8 cellular contexts compared by ENCODE assay signal in genomic region chr9:111481885-111482636, GRCh38. TPM values are rescaled to one million over a fixed set of nuclear protein-coding genes. Genes with fewer than 3 reads are reported as not detected.
DNase-seq lines count a peak whose midpoint lies in the region; ATAC-seq, FAIRE-seq and TF ChIP-seq lines count a peak whose summit lies in the region.

No MANE protein-coding gene starts in this region.

- H3K36me3 ChIP-seq in CD4-positive, alpha-beta memory T cell (ENCODE audit: insufficient read depth, low read length): no peaks in the 10 kb centered on the region
- no peaks in the 10 kb centered on the region for H3K36me3 ChIP-seq in HUES48 (ENCODE audit: control insufficient read depth, insufficient read depth, low read length)

- POLR2A ChIA-PET in CD4-positive, alpha-beta memory T cell (lab: Charles Lee; ENCODE audit: partially characterized antibody): interaction anchor here (0.8 to 3.7 kb wide), 6 partner anchors 17 to 1269 kb away, joined by 3 to 22 read pairs (median 8); partner anchors contain the start of genes DNAJC25, HSDL2, SNX30 and ZNF483
- POLR2A ChIA-PET in T-cell (lab: Charles Lee): interaction anchor here in 1 of 2 donors (1.2 kb wide), 1 partner anchor 897 kb away, joined by 10 read pairs; no protein-coding TSS in a partner anchor

- intact Hi-C loops in CD4-positive, alpha-beta memory T cell (cut with micrococcal nuclease): loop anchor here (2.0 to 10.0 kb wide), 6 partner anchors 113 to 1793 kb away; partner anchors contain the start of genes CDC26, GNG10, KIAA1958 and PRPF4

- H3K27me3 Mint-ChIP-seq in CD4-positive, alpha-beta memory T cell: no peaks in the 10 kb centered on the region
- no peaks in the 10 kb centered on the region for H3K27me3 Mint-ChIP-seq in T-cell

- no peaks in the 10 kb centered on the region for H3K27me3 ChIP-seq in CD4-positive, alpha-beta memory T cell (ENCODE audit: insufficient read depth, low read length)
- H3K27me3 ChIP-seq in HUES48 (ENCODE audit: control insufficient read depth, insufficient read depth, low read length): no peaks in the 10 kb centered on the region

- H3K36me3 Mint-ChIP-seq in CD4-positive, alpha-beta memory T cell: peaks cover 0 to 14% of the 10 kb centered on the region in 2 donors
- H3K36me3 Mint-ChIP-seq in T-cell: peaks cover 3% of the 10 kb centered on the region

- no peaks in the 10 kb centered on the region for H3K9me3 Mint-ChIP-seq in CD4-positive, alpha-beta memory T cell
- no peaks in the 10 kb centered on the region for H3K9me3 Mint-ChIP-seq in T-cell

- FAIRE-seq in RCC 7860 (lab: Jason Lieb, UNC): no peak

- ATAC-seq in T-cell (replicated peaks in 1 of 4): no peak

- no peaks in the 10 kb centered on the region for H3K9me3 ChIP-seq in CD4-positive, alpha-beta memory T cell (ENCODE audit: control insufficient read depth in 1 of 2, low read length in 2 of 2)
- H3K9me3 ChIP-seq in HUES48 (ENCODE audit: control insufficient read depth, insufficient read depth, low read length): no peaks in the 10 kb centered on the region

- peak overlapping the region in 1 of 2 donors; percentile 89 for H3K4me3 ChIP-seq in CD4-positive, alpha-beta memory T cell (ENCODE audit: low read length in 2 of 2)
- H3K4me3 ChIP-seq in HUES48 (ENCODE audit: low read depth, low read length): peak overlapping the region; percentile 95
- H3K4me3 ChIP-seq in fibroblast of mammary gland (ENCODE audit: control insufficient read depth, low read depth, low read length): peak overlapping the region; percentile 87
- peak overlapping the region; percentile 91 for H3K4me3 ChIP-seq in retinal pigment epithelial cell (ENCODE audit: low read length)

- H3K27ac Mint-ChIP-seq in CD4-positive, alpha-beta memory T cell: peak overlapping the region; percentile 79 to 93 (median 92)
- H3K27ac Mint-ChIP-seq in T-cell: peak overlapping the region; percentile 77 to 83

- H3K27ac ChIP-seq in CD4-positive, alpha-beta memory T cell (ENCODE audit: low read depth, low read length): peak overlapping the region; percentile 83
- H3K27ac ChIP-seq in HUES48 (ENCODE audit: low read depth, low read length): peak overlapping the region; percentile 95

- H3K4me3 Mint-ChIP-seq in CD4-positive, alpha-beta memory T cell: peak overlapping the region; percentile 82 to 95 (median 90)
- H3K4me3 Mint-ChIP-seq in T-cell: peak overlapping the region; percentile 81 to 85 (median 83)

- no peak for TF ChIP-seq CTCF in fibroblast of mammary gland (conservative IDR thresholded peaks at IDR 0.05; ENCODE audit: control insufficient read depth, insufficient read depth, low read depth, low read length)
- no peak for TF ChIP-seq CTCF in retinal pigment epithelial cell (conservative IDR thresholded peaks at IDR 0.05; ENCODE audit: low read depth, low read length)

- H3K4me1 ChIP-seq in CD4-positive, alpha-beta memory T cell (ENCODE audit: insufficient read depth, low read length): peaks cover 11% of the 10 kb centered on the region
- H3K4me1 ChIP-seq in HUES48 (ENCODE audit: control insufficient read depth, insufficient read depth, low read length): peaks cover 12% of the 10 kb centered on the region

- CTCF ChIA-PET in CD4-positive, alpha-beta memory T cell (lab: Charles Lee; ENCODE audit: partially characterized antibody): no interaction called here
- CTCF ChIA-PET in T-cell (lab: Charles Lee): no interaction called here

- H3K4me1 Mint-ChIP-seq in CD4-positive, alpha-beta memory T cell: peaks cover 32 to 49% (median 39%) of the 10 kb centered on the region in 4 donors
- peaks cover 33 to 45% (median 38%) of the 10 kb centered on the region in 3 donors for H3K4me1 Mint-ChIP-seq in T-cell

- peak overlapping the region; percentile 82 for H3K9ac ChIP-seq in HUES48 (ENCODE audit: low read depth, low read length)

- DNase-seq in CD4-positive, alpha-beta memory T cell: no peak
- DNase-seq in T-cell (no peak), fibroblast of mammary gland (ENCODE audit: low read depth) (peak; percentile 78), retinal pigment epithelial cell (ENCODE audit: low read depth) (no peak), hepatic stellate cell (ENCODE audit: low spot score) (no peak), RCC 7860 (ENCODE audit: low spot score) (no peak), midbrain (lab: John Stamatoyannopoulos, UW) (no peak)

RNA-seq across cellular contexts. Expression of gene ECPAS, which starts 2.1 kb away (rescaled TPM):
- total RNA-seq in CD4-positive, alpha-beta memory T cell: 10 to 100 TPM; 77.6 to 80.3 TPM
- polyA plus RNA-seq in CD4-positive, alpha-beta memory T cell: 10 to 100 TPM in 1 of 2 donors, 1 to 10 TPM in 1; 9.6 to 19.7 TPM
- total RNA-seq in T-cell: 10 to 100 TPM; 50.5 to 67.1 (median 63.1) TPM

RNA-seq across cellular contexts. Expression of gene ZNF483, which starts 42.9 kb away (rescaled TPM):
- 10 to 100 TPM; 17.6 to 22.9 TPM for total RNA-seq in CD4-positive, alpha-beta memory T cell
- polyA plus RNA-seq in CD4-positive, alpha-beta memory T cell: 1 to 10 TPM; 4.9 to 7.9 TPM
- 10 to 100 TPM; 13.5 to 21.5 (median 16.5) TPM for total RNA-seq in T-cell
